Comparison of ENCODE assay signal across 8 cellular contexts in genomic region chr16:87861300-87862099, GRCh38. TPM values are rescaled to one million over a fixed set of nuclear protein-coding genes. Genes with fewer than 3 reads are reported as not detected.
A peak's percentile ranks its signal among the peaks of the same experiment; 100 is the strongest.
DNase-seq lines count a peak whose midpoint lies in the region; ATAC-seq and TF ChIP-seq lines count a peak whose summit lies in the region.
"Not testable (repeated sequence)": the region's sequence is repeated elsewhere in the genome, so short reads cannot be mapped to it uniquely, and the experiment has no call there.

No MANE protein-coding gene starts in this region.

- H3K9ac ChIP-seq in HCT116 (ENCODE audit: low read length); smooth muscle cell (ENCODE audit: low read depth): not testable (repeated sequence)
- H3K9ac ChIP-seq in endocrine pancreas (ENCODE audit: control insufficient read depth, insufficient read depth, low read length), result peak overlapping the region; percentile 49

- CTCF ChIA-PET in HCT116 (lab: Charles Lee), result interaction anchor here (2.1 kb wide), 1 partner anchor 12 kb away, joined by 5 read pairs; no protein-coding TSS in a partner anchor
- CTCF ChIA-PET in Panc1 (lab: Charles Lee), result not testable (repeated sequence)
- CTCF ChIA-PET in activated CD4-positive, alpha-beta memory T cell treated with anti-CD3 and anti-CD28 coated beads for 36 hours (lab: Charles Lee), result interaction anchor here (0.6 to 5.0 kb wide), 2 partner anchors 10 to 11 kb away, joined by 6 to 27 read pairs; no protein-coding TSS in a partner anchor

- H3K79me2 ChIP-seq in HCT116 (ENCODE audit: insufficient read depth, low read length), result peaks cover 99% of the 10 kb centered on the region
- peaks cover 90% of the 10 kb centered on the region for H3K79me2 ChIP-seq in smooth muscle cell (ENCODE audit: low read depth)

- H3K36me3 Mint-ChIP-seq in activated CD4-positive, alpha-beta memory T cell treated with anti-CD3 and anti-CD28 coated beads for 36 hours, result peaks cover 82% of the 10 kb centered on the region
- H3K36me3 Mint-ChIP-seq in activated naive CD8-positive, alpha-beta T cell, result not testable (repeated sequence)
- H3K36me3 Mint-ChIP-seq in natural killer cell treated with Interleukin-12 subunit alpha and Interleukin-12 subunit beta and Interleukin-15 and Interleukin-18, amount 100 ng/mL, for 72 hours, result peaks cover 23% of the 10 kb centered on the region

- not testable (repeated sequence) for H3K9me3 Mint-ChIP-seq in activated CD4-positive, alpha-beta memory T cell treated with anti-CD3 and anti-CD28 coated beads for 36 hours; activated naive CD8-positive, alpha-beta T cell (ENCODE audit: low read depth); natural killer cell treated with Interleukin-12 subunit alpha and Interleukin-12 subunit beta and Interleukin-15 and Interleukin-18, amount 100 ng/mL, for 72 hours

- H2AFZ ChIP-seq in HCT116 (ENCODE audit: low read depth, low read length, poor library complexity, severe bottlenecking); smooth muscle cell (ENCODE audit: low read depth): not testable (repeated sequence)

- not testable (repeated sequence) for H3K4me3 Mint-ChIP-seq in activated CD4-positive, alpha-beta memory T cell treated with anti-CD3 and anti-CD28 coated beads for 36 hours
- H3K4me3 Mint-ChIP-seq in activated naive CD8-positive, alpha-beta T cell, result peak overlapping the region; percentile 82
- H3K4me3 Mint-ChIP-seq in natural killer cell treated with Interleukin-12 subunit alpha and Interleukin-12 subunit beta and Interleukin-15 and Interleukin-18, amount 100 ng/mL, for 72 hours, result peak overlapping the region; percentile 38

- in situ Hi-C loops in Panc1 (cut with HindIII; ENCODE audit: low pct_unique_long_range_greater_than_20kb, low sequenced_read_pairs), result not testable (repeated sequence)

- not testable (repeated sequence) for H3K27me3 ChIP-seq in HCT116 (ENCODE audit: insufficient read depth, low read length); Panc1 (ENCODE audit: control insufficient read depth, insufficient read depth, low read length); endocrine pancreas (ENCODE audit: control insufficient read depth, insufficient read depth, low read length); smooth muscle cell (ENCODE audit: low read depth); vagina

- intact Hi-C loops in HCT116 (cut with micrococcal nuclease); Panc1 (cut with micrococcal nuclease; ENCODE audit: unreplicated experiment); activated CD4-positive, alpha-beta memory T cell treated with anti-CD3 and anti-CD28 coated beads for 36 hours (cut with micrococcal nuclease); vagina (cut with DNase I): not testable (repeated sequence)

- H3K4me3 ChIP-seq in HCT116 (replicated peaks in 1 of 2; ENCODE audit: low read depth in 1 of 2, low read length in 2 of 2); endocrine pancreas (ENCODE audit: control insufficient read depth, insufficient read depth, low read length); smooth muscle cell; vagina: not testable (repeated sequence)
- H3K4me3 ChIP-seq in Panc1 (ENCODE audit: low read depth in 2 of 2, low read length in 2 of 2), result peak overlapping the region; percentile 8 to 81; a peak in 3 of 4 replicates

- POLR2A ChIA-PET in HCT116 (lab: Charles Lee), result interaction anchor here (1.5 kb wide), 1 partner anchor 8 kb away, joined by 5 read pairs; no protein-coding TSS in a partner anchor
- POLR2A ChIA-PET in Panc1 (lab: Charles Lee); activated CD4-positive, alpha-beta memory T cell treated with anti-CD3 and anti-CD28 coated beads for 36 hours (lab: Charles Lee): not testable (repeated sequence)

- H3K27ac Mint-ChIP-seq in activated CD4-positive, alpha-beta memory T cell treated with anti-CD3 and anti-CD28 coated beads for 36 hours, result peak overlapping the region; percentile 38
- H3K27ac Mint-ChIP-seq in activated naive CD8-positive, alpha-beta T cell; natural killer cell treated with Interleukin-12 subunit alpha and Interleukin-12 subunit beta and Interleukin-15 and Interleukin-18, amount 100 ng/mL, for 72 hours: not testable (repeated sequence)

- not testable (repeated sequence) for H3K9me3 ChIP-seq in HCT116 (ENCODE audit: control insufficient read depth in 1 of 2, insufficient read depth in 1 of 2, low read depth in 1 of 2, low read length in 2 of 2); Panc1 (ENCODE audit: control insufficient read depth, insufficient read depth, low read depth, low read length); endocrine pancreas (ENCODE audit: control insufficient read depth, low read length); smooth muscle cell (replicated peaks; ENCODE audit: low read depth); vagina

- not testable (repeated sequence) for BruUV-seq in HCT116 (replicated peaks; lab: Mats Ljungman, UMichigan); Panc1 (replicated peaks; lab: Mats Ljungman, UMichigan)

- H3K27ac ChIP-seq in HCT116 (ENCODE audit: low read depth, low read length), result peak overlapping the region; percentile 51
- peak overlapping the region; percentile 61 for H3K27ac ChIP-seq in Panc1 (ENCODE audit: low read length)
- H3K27ac ChIP-seq in smooth muscle cell (ENCODE audit: low read depth), result peak overlapping the region; percentile 82
- peak overlapping the region; percentile 44 for H3K27ac ChIP-seq in vagina

- not testable (repeated sequence) for ATAC-seq in HCT116; Panc1; natural killer cell treated with Interleukin-12 subunit alpha and Interleukin-12 subunit beta and Interleukin-15 and Interleukin-18, amount 100 ng/mL, for 72 hours

- not testable (repeated sequence) for DNase-seq in HCT116 (ENCODE audit: low read depth, low spot score); Panc1 (ENCODE audit: low read depth, low spot score); activated CD4-positive, alpha-beta memory T cell treated with anti-CD3 and anti-CD28 coated beads for 36 hours; natural killer cell treated with Interleukin-12 subunit alpha and Interleukin-12 subunit beta and Interleukin-15 and Interleukin-18, amount 100 ng/mL, for 72 hours (ENCODE audit: low spot score); smooth muscle cell (lab: John Stamatoyannopoulos, UW; ENCODE audit: unreplicated experiment); vagina (ENCODE audit: extremely low spot score in 2 of 2)

- TF ChIP-seq RAD21 in HCT116 (IDR thresholded peaks at IDR 0.05; ENCODE audit: low read depth), result not testable (repeated sequence)

- TF ChIP-seq CTCF in HCT116 (IDR thresholded peaks at IDR 0.05 in 2 of 3, conservative IDR thresholded peaks at IDR 0.05 in 1 of 3; ENCODE audit: borderline replicate concordance in 1 of 3, insufficient read depth in 1 of 3, low read depth in 2 of 3, low read length in 2 of 3); Panc1 (IDR thresholded peaks at IDR 0.05); smooth muscle cell (IDR thresholded peaks at IDR 0.05; ENCODE audit: borderline replicate concordance, insufficient read depth, poor library complexity, severe bottlenecking); vagina (IDR thresholded peaks at IDR 0.05): not testable (repeated sequence)

- TF ChIP-seq POLR2A in HCT116 (IDR thresholded peaks at IDR 0.05; ENCODE audit: borderline replicate concordance, extremely low read depth, insufficient read depth, insufficient read length); vagina (IDR thresholded peaks at IDR 0.05): not testable (repeated sequence)

- H3K9me2 ChIP-seq in HCT116 (ENCODE audit: insufficient read depth), result not testable (repeated sequence)

- H3K4me2 ChIP-seq in HCT116 (ENCODE audit: low read length), result peak overlapping the region; percentile 24
- H3K4me2 ChIP-seq in smooth muscle cell, result not testable (repeated sequence)

- H3K4me1 ChIP-seq in HCT116 (ENCODE audit: control insufficient read depth in 1 of 2, insufficient read depth in 2 of 2, low read length in 2 of 2), result peaks cover 15 to 42% of the 10 kb centered on the region in 2 experiments
- H3K4me1 ChIP-seq in Panc1 (ENCODE audit: control insufficient read depth, insufficient read depth, low read length), result peaks cover 30% of the 10 kb centered on the region
- H3K4me1 ChIP-seq in endocrine pancreas (ENCODE audit: control insufficient read depth, insufficient read depth, low read length); smooth muscle cell (ENCODE audit: low read depth): not testable (repeated sequence)
- H3K4me1 ChIP-seq in vagina, result peaks cover 26% of the 10 kb centered on the region

- H3F3A ChIP-seq in smooth muscle cell (ENCODE audit: low read depth), result peaks cover 21% of the 10 kb centered on the region

- RAD21 ChIA-PET in HCT116 (lab: Charles Lee; ENCODE audit: low non-redundant PET in 1 of 2, low total read pairs in 2 of 2, uncharacterized antibody in 2 of 2, unreplicated experiment in 2 of 2), result not testable (repeated sequence)

- not testable (repeated sequence) for H3K27me3 Mint-ChIP-seq in activated CD4-positive, alpha-beta memory T cell treated with anti-CD3 and anti-CD28 coated beads for 36 hours; activated naive CD8-positive, alpha-beta T cell; natural killer cell treated with Interleukin-12 subunit alpha and Interleukin-12 subunit beta and Interleukin-15 and Interleukin-18, amount 100 ng/mL, for 72 hours

- WGBS in smooth muscle cell (ENCODE audit: low lambda C conversion rate), result 81% methylated on average over 18 of the region's 18 CpGs

- H3K4me1 Mint-ChIP-seq in activated CD4-positive, alpha-beta memory T cell treated with anti-CD3 and anti-CD28 coated beads for 36 hours (ENCODE audit: low read depth), result peaks cover 79% of the 10 kb centered on the region
- H3K4me1 Mint-ChIP-seq in activated naive CD8-positive, alpha-beta T cell (ENCODE audit: low read depth), result peaks cover 46% of the 10 kb centered on the region
- peaks cover 46 to 54% of the 10 kb centered on the region in 2 donors for H3K4me1 Mint-ChIP-seq in natural killer cell treated with Interleukin-12 subunit alpha and Interleukin-12 subunit beta and Interleukin-15 and Interleukin-18, amount 100 ng/mL, for 72 hours (ENCODE audit: low read depth in 2 of 2)

- H4K20me1 ChIP-seq in HCT116 (ENCODE audit: insufficient read depth) (peaks cover 39% of the 10 kb centered on the region; the same call in 1 of the 2 replicates), smooth muscle cell (ENCODE audit: low read depth) (peaks cover 97% of the 10 kb centered on the region)

- peaks cover 4 to 37% of the 10 kb centered on the region in 2 experiments; a peak in 2 of 4 replicates for H3K36me3 ChIP-seq in HCT116 (ENCODE audit: control insufficient read depth in 1 of 2, insufficient read depth in 2 of 2, low read length in 2 of 2)
- H3K36me3 ChIP-seq in Panc1 (ENCODE audit: control insufficient read depth, insufficient read depth, low read length); endocrine pancreas (ENCODE audit: control insufficient read depth, insufficient read depth, low read length); smooth muscle cell (ENCODE audit: low read depth); vagina: not testable (repeated sequence)

RNA-seq across cellular contexts. Expression of gene SLC7A5, which starts 7.8 kb away (rescaled TPM):
- total RNA-seq in HCT116 (2021; ENCODE audit: unreplicated experiment) (482 TPM), Panc1 (2021; ENCODE audit: unreplicated experiment) (231 TPM), smooth muscle cell (40.5 and 51.3 TPM in 2 replicates), vagina (22.8 TPM)
- 533 and 540 TPM in 2 replicates for polyA plus RNA-seq in HCT116 (2012)
- polyA plus RNA-seq in Panc1 (2012; ENCODE audit: insufficient read length), result 265 TPM
- 100 to 1,000 TPM; 262 TPM for total RNA-seq in activated CD4-positive, alpha-beta memory T cell treated with anti-CD3 and anti-CD28 coated beads for 36 hours
- 100 to 1,000 TPM; 142 to 348 TPM for total RNA-seq in natural killer cell treated with Interleukin-12 subunit alpha and Interleukin-12 subunit beta and Interleukin-15 and Interleukin-18, amount 100 ng/mL, for 72 hours
- polyA plus RNA-seq in smooth muscle cell, result 58.8 and 153 TPM in 2 replicates
